In the genomic region with DNA sequence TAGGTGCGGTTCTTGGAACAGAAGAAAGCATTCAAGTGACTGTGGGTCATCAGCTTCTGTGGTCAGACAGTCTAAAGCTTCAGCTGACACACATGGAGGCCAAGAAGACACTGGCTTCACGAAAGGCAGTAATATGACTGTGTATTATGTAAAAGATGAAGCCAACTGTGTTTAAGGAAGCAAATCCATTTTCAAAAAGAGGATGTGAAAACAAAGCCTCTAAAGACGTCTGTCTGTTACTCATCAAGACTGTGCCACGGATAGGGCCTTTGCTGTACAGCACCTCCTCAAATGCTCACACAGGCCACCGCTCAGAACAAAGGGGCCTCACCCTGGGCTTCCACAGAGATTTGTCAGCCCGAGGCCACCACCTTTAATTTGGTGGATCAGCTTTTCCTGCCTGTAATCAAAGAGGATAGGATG, we compare ENCODE assay signal across 8 cellular contexts. TPM values are rescaled to one million over a fixed set of nuclear protein-coding genes. Genes with fewer than 3 reads are reported as not detected.
DNase-seq lines count a peak whose midpoint lies in the region; ATAC-seq and TF ChIP-seq lines count a peak whose summit lies in the region.

No MANE protein-coding gene starts in this region.

- H2BK120ac ChIP-seq in mesendoderm (ENCODE audit: low read depth, low read length) (no peak overlapping the region), H9 (ENCODE audit: low read depth, low read length, poor library complexity, severe bottlenecking) (no peak overlapping the region)

- H3K36me3 ChIP-seq in mesendoderm (ENCODE audit: control insufficient read depth, insufficient read depth, low read length): no peaks in the 10 kb centered on the region
- no peaks in the 10 kb centered on the region for H3K36me3 ChIP-seq in thyroid gland

- no peak for TF ChIP-seq POLR2A in thyroid gland (IDR thresholded peaks at IDR 0.05)

- peak; percentile 75 for DNase-seq in GM10248 (ENCODE audit: extremely low spot score)
- DNase-seq in globus pallidus (ENCODE audit: low spot score): peak; percentile 35
- no peak for DNase-seq in mesendoderm
- no peak for DNase-seq in H9
- DNase-seq in C1 segment of cervical spinal cord (lab: John Stamatoyannopoulos, UW): no peak
- no peak for DNase-seq in thyroid gland

- H4K8ac ChIP-seq in mesendoderm (ENCODE audit: low read depth, low read length): no peak overlapping the region
- H4K8ac ChIP-seq in H9 (replicated peaks; ENCODE audit: insufficient read length, low read depth, low read length): no peak overlapping the region

- H4K91ac ChIP-seq in H9 (ENCODE audit: insufficient read length, low read depth, low read length): no peak overlapping the region

- no peak overlapping the region for H3T11ph ChIP-seq in H9 (ENCODE audit: low read length)

- no peaks in the 10 kb centered on the region for H3K9me3 Mint-ChIP-seq in H9

- H3K23ac ChIP-seq in mesendoderm (ENCODE audit: low read length): no peak overlapping the region
- H3K23ac ChIP-seq in H9 (ENCODE audit: insufficient read length, low read depth, low read length): no peak overlapping the region

- H3K56ac ChIP-seq in mesendoderm (ENCODE audit: low read length) (no peak overlapping the region), H9 (ENCODE audit: insufficient read length, low read depth, low read length) (no peak overlapping the region)

- no peak overlapping the region for H3K14ac ChIP-seq in H9 (ENCODE audit: insufficient read depth, low read length)

- intact Hi-C loops in thyroid gland (cut with DNase I): no loop called here

- no peak overlapping the region for H3K4me2 ChIP-seq in mesendoderm (ENCODE audit: low read length)
- H3K4me2 ChIP-seq in H9 (ENCODE audit: insufficient read depth, insufficient read length, low read length): no peak overlapping the region

- no peak overlapping the region for H3K27ac ChIP-seq in mesendoderm (ENCODE audit: low read depth, low read length)
- H3K27ac ChIP-seq in H9 (ENCODE audit: insufficient read length, low read depth, low read length): no peak overlapping the region
- no peak overlapping the region for H3K27ac ChIP-seq in thyroid gland

- H3K9me3 ChIP-seq in H9 (ENCODE audit: control insufficient read depth, low read depth, low read length) (no peaks in the 10 kb centered on the region), thyroid gland (no peaks in the 10 kb centered on the region)

- TF ChIP-seq CTCF in GM10248 (IDR thresholded peaks at IDR 0.05; ENCODE audit: control extremely low read depth, extremely low read depth, low read depth, missing control alignments) (no peak), H9 (conservative IDR thresholded peaks at IDR 0.05) (no peak), thyroid gland (IDR thresholded peaks at IDR 0.05) (no peak)

- no peaks in the 10 kb centered on the region for H3K23me2 ChIP-seq in H9 (ENCODE audit: insufficient read length, low read depth, low read length, poor library complexity, severe bottlenecking)

- no peak overlapping the region for H2AK5ac ChIP-seq in mesendoderm (ENCODE audit: low read length)
- H2AK5ac ChIP-seq in H9 (ENCODE audit: insufficient read length, low read length): no peak overlapping the region

- H4K20me1 ChIP-seq in H9 (ENCODE audit: control insufficient read depth, insufficient read depth, insufficient read length): no peaks in the 10 kb centered on the region

- no peak overlapping the region for H3K18ac ChIP-seq in mesendoderm (ENCODE audit: low read length)
- H3K18ac ChIP-seq in H9 (ENCODE audit: insufficient read length, low read depth, low read length): no peak overlapping the region

- H2BK5ac ChIP-seq in mesendoderm (ENCODE audit: low read length) (no peak overlapping the region), H9 (ENCODE audit: insufficient read length, low read length) (no peak overlapping the region)

- no peak overlapping the region for H2BK15ac ChIP-seq in mesendoderm (replicated peaks; ENCODE audit: low read depth)
- no peak overlapping the region for H2BK15ac ChIP-seq in H9 (ENCODE audit: low read depth, low read length)

- H2BK20ac ChIP-seq in H9 (ENCODE audit: low read depth, low read length, poor library complexity, severe bottlenecking): no peak overlapping the region

- no peak overlapping the region for H2AFZ ChIP-seq in H9 (ENCODE audit: low read length)

- H3K9ac ChIP-seq in mesendoderm (ENCODE audit: low read length) (no peak overlapping the region), H9 (ENCODE audit: extremely low read depth, insufficient read length, low read length) (no peak overlapping the region)

- H2BK12ac ChIP-seq in H9 (ENCODE audit: insufficient read length, low read depth, low read length): no peak overlapping the region

- peaks cover 3 to 6% of the 10 kb centered on the region in 2 experiments; a peak in 3 of 4 replicates for H3K4me1 Mint-ChIP-seq in H9

- no peak overlapping the region for H3K4ac ChIP-seq in mesendoderm (ENCODE audit: low read depth, low read length)
- H3K4ac ChIP-seq in H9 (ENCODE audit: low read depth, low read length): no peak overlapping the region

- CTCF ChIA-PET in GM10248 (lab: Yijun Ruan, JAX): interaction anchor here (0.6 to 1.3 kb wide), 5 partner anchors 11 to 289 kb away, joined by 3 to 4 read pairs (median 3); no protein-coding TSS in a partner anchor

- POLR2A ChIA-PET in GM10248 (lab: Yijun Ruan, JAX): no interaction called here

- H3K4me3 ChIP-seq in mesendoderm (ENCODE audit: low read length) (no peak overlapping the region), thyroid gland (replicated peaks in 1 of 3) (no peak overlapping the region)

- peak; percentile 94 for ATAC-seq in GM21526 (IDR thresholded peaks at IDR 0.05; ENCODE audit: low FRiP score, unreplicated experiment)
- ATAC-seq in HG03571 (IDR thresholded peaks at IDR 0.05; ENCODE audit: unreplicated experiment): peak; percentile 95

- WGBS in mesendoderm (ENCODE audit: extremely low coverage, insufficient coverage, low lambda C conversion rate): no CpG with 5 or more reads among the region's 6 CpGs
- no CpG with 5 or more reads among the region's 6 CpGs for WGBS in H9 (ENCODE audit: extremely low coverage, insufficient read length, low lambda C conversion rate)
- WGBS in thyroid gland, 2 donors: 68 to 79% methylated on average over 6 of the region's 6 CpGs

- H3K79me1 ChIP-seq in mesendoderm (ENCODE audit: low read length) (no peaks in the 10 kb centered on the region), H9 (ENCODE audit: insufficient read depth, low read depth, low read length, poor library complexity, severe bottlenecking) (no peaks in the 10 kb centered on the region)

- no peaks in the 10 kb centered on the region for H3K79me2 ChIP-seq in mesendoderm (ENCODE audit: control insufficient read depth, insufficient read depth, low read length)
- no peaks in the 10 kb centered on the region for H3K79me2 ChIP-seq in H9 (ENCODE audit: insufficient read depth, low read length)

- H3K36me3 Mint-ChIP-seq in H9 (ENCODE audit: insufficient read depth in 1 of 3, low read depth in 3 of 3): no peaks in the 10 kb centered on the region

- no peak overlapping the region for H3K4me3 Mint-ChIP-seq in H9

- H3K4me1 ChIP-seq in mesendoderm (ENCODE audit: control insufficient read depth, low read depth, low read length) (no peaks in the 10 kb centered on the region), H9 (ENCODE audit: insufficient read depth, low read length) (no peaks in the 10 kb centered on the region), thyroid gland (no peaks in the 10 kb centered on the region)

- H4K5ac ChIP-seq in mesendoderm (ENCODE audit: low read length) (no peak overlapping the region), H9 (ENCODE audit: insufficient read length, low read depth, low read length) (no peak overlapping the region)

- no peak overlapping the region for H3K27ac Mint-ChIP-seq in H9

- no peaks in the 10 kb centered on the region for H3K27me3 ChIP-seq in mesendoderm (ENCODE audit: insufficient read depth, low read length, poor library complexity)
- no peaks in the 10 kb centered on the region for H3K27me3 ChIP-seq in H9 (ENCODE audit: insufficient read depth, low read length)
- H3K27me3 ChIP-seq in thyroid gland: no peaks in the 10 kb centered on the region

- H3K27me3 Mint-ChIP-seq in H9 (ENCODE audit: low read depth): peaks cover 2% of the 10 kb centered on the region; the same call in 1 of the 2 replicates

RNA-seq across cellular contexts. Expression of a gene that starts 21.1 kb away (rescaled TPM):
- polyA plus RNA-seq in mesendoderm (2013, experiment 1 of 2): 0.25 TPM
- polyA plus RNA-seq in mesendoderm (2013, experiment 2 of 2): 0.15 TPM
- total RNA-seq in H9 (2021) (0.39 and 0.66 TPM in 2 replicates), thyroid gland (1 to 10 TPM in 2 of 4 donors, under 1 TPM in 2; 0.27 to 4.7 (median 1.1) TPM)

Comparison
In these comparisons a context has a peak if more than half of its experiments do, and no peak if none do; other contexts are left out.
1. DNase-seq: peak in GM10248 (single experiment) and globus pallidus (single experiment); none in mesendoderm (single experiment), H9 (single experiment), C1 segment of cervical spinal cord (0 of 14) and thyroid gland (0 of 2).